Comparison of ENCODE assay signal across 11 cellular contexts in genomic region chr19:46411088-46412033, GRCh38. TPM values are rescaled to one million over a fixed set of nuclear protein-coding genes. Genes with fewer than 3 reads are reported as not detected.
DNase-seq lines count a peak whose midpoint lies in the region; FAIRE-seq and TF ChIP-seq lines count a peak whose summit lies in the region.
"Had no signal": no experiment of that assay in that cellular context is flagged by ENCODE, and none has a peak within 500 bp of the region (broad histone marks: within the 10 kb centered on the region; RNA-seq: fewer than 3 reads in every experiment).

No MANE protein-coding gene starts in this region.

- peaks cover 4% of the 10 kb centered on the region for H3K27me3 ChIP-seq in astrocyte (ENCODE audit: insufficient read depth, low read length)
- H3K27me3 ChIP-seq in hepatocyte, result no peaks in the 10 kb centered on the region
- no peaks in the 10 kb centered on the region for H3K27me3 ChIP-seq in prostate gland (replicated peaks; ENCODE audit: insufficient read depth)

- TF ChIP-seq POLR2A in prostate gland (IDR thresholded peaks at IDR 0.05), result no peak

- H3K27ac Mint-ChIP-seq in astrocyte (ENCODE audit: unreplicated experiment), result peak overlapping the region; percentile 26
- H3K27ac Mint-ChIP-seq in activated naive CD8-positive, alpha-beta T cell treated with anti-CD3 and anti-CD28 coated beads for 36 hours, result no peak overlapping the region
- H3K27ac Mint-ChIP-seq: activated T-helper 17 cell treated with anti-CD3 and anti-CD28 coated beads, Interleukin-2, amount 50 U/mL, for 72 hours had no signal

- 60% methylated on average over 18 of the region's 18 CpGs for WGBS in hepatocyte (ENCODE audit: low lambda C conversion rate, missing lambda C conversion rate)
- WGBS in prostate gland, result 27% methylated on average over 18 of the region's 18 CpGs

- H3K79me2 ChIP-seq in astrocyte (ENCODE audit: insufficient read depth, low read length), result peaks cover 23% of the 10 kb centered on the region
- H3K79me2 ChIP-seq in hepatocyte, result peaks cover 39% of the 10 kb centered on the region

- DNase-seq in AG10803 (ENCODE audit: low read depth) (no peak), astrocyte (ENCODE audit: low read depth) (no peak), hepatocyte (ENCODE audit: low spot score) (peak; percentile 4), prostate gland (ENCODE audit: low spot score) (no peak), hypothalamus (lab: John Stamatoyannopoulos, UW) (no peak), NK-92 (lab: John Stamatoyannopoulos, UW; ENCODE audit: unreplicated experiment) (no peak), NCI-H748 treated with DMSO at 0.1 percent for 48 hours (lab: John Stamatoyannopoulos, UW) (no peak)
- DNase-seq in activated naive CD8-positive, alpha-beta T cell treated with anti-CD3 and anti-CD28 coated beads for 36 hours, result no peak
- DNase-seq: CD4-positive, CD25-positive, alpha-beta regulatory T cell had no signal

- H3K4me3 Mint-ChIP-seq in astrocyte (ENCODE audit: unreplicated experiment), result peak overlapping the region; percentile 93
- no peak overlapping the region for H3K4me3 Mint-ChIP-seq in activated naive CD8-positive, alpha-beta T cell treated with anti-CD3 and anti-CD28 coated beads for 36 hours
- H3K4me3 Mint-ChIP-seq: activated T-helper 17 cell treated with anti-CD3 and anti-CD28 coated beads, Interleukin-2, amount 50 U/mL, for 72 hours; CD4-positive, CD25-positive, alpha-beta regulatory T cell had no signal

- H2AFZ ChIP-seq in astrocyte (ENCODE audit: low read depth, low read length), result no peak overlapping the region
- no peak overlapping the region for H2AFZ ChIP-seq in hepatocyte

- H3K9me3 Mint-ChIP-seq in astrocyte (ENCODE audit: unreplicated experiment), result peaks cover 2% of the 10 kb centered on the region
- H3K9me3 Mint-ChIP-seq in activated naive CD8-positive, alpha-beta T cell treated with anti-CD3 and anti-CD28 coated beads for 36 hours, result no peaks in the 10 kb centered on the region
- H3K9me3 Mint-ChIP-seq: activated T-helper 17 cell treated with anti-CD3 and anti-CD28 coated beads, Interleukin-2, amount 50 U/mL, for 72 hours had no signal

- peaks cover 9% of the 10 kb centered on the region for H3K36me3 Mint-ChIP-seq in astrocyte (ENCODE audit: low read depth, unreplicated experiment)
- no peaks in the 10 kb centered on the region for H3K36me3 Mint-ChIP-seq in activated naive CD8-positive, alpha-beta T cell treated with anti-CD3 and anti-CD28 coated beads for 36 hours
- H3K36me3 Mint-ChIP-seq: CD4-positive, CD25-positive, alpha-beta regulatory T cell had no signal

- intact Hi-C loops in prostate gland (cut with DNase I), result no loop called here

- H3K4me2 ChIP-seq in astrocyte (ENCODE audit: low read length) (peak overlapping the region; percentile 85), hepatocyte (peak overlapping the region; percentile 95)

- H3K36me3 ChIP-seq in astrocyte (ENCODE audit: insufficient read depth, low read length) (peaks cover 5% of the 10 kb centered on the region), hepatocyte (replicated peaks; ENCODE audit: insufficient read depth, low read depth) (no peaks in the 10 kb centered on the region), prostate gland (no peaks in the 10 kb centered on the region)

- peak overlapping the region; percentile 71 for H3K9ac ChIP-seq in astrocyte (ENCODE audit: low read length)

- no peak for FAIRE-seq in astrocyte (lab: Jason Lieb, UNC)

- peak overlapping the region; percentile 66 for H3K4me3 ChIP-seq in AG10803 (ENCODE audit: low read length)
- H3K4me3 ChIP-seq in astrocyte (ENCODE audit: insufficient read depth, low read depth, low read length), result peak overlapping the region; percentile 59
- peak overlapping the region; percentile 77 for H3K4me3 ChIP-seq in hepatocyte
- H3K4me3 ChIP-seq in prostate gland, result peak overlapping the region; percentile 31 to 38

- H3K4me1 Mint-ChIP-seq in astrocyte (ENCODE audit: low read depth, unreplicated experiment), result peaks cover 25% of the 10 kb centered on the region
- peaks cover 4% of the 10 kb centered on the region for H3K4me1 Mint-ChIP-seq in activated naive CD8-positive, alpha-beta T cell treated with anti-CD3 and anti-CD28 coated beads for 36 hours

- H3K4me1 ChIP-seq in astrocyte (ENCODE audit: insufficient read depth, low read length) (peaks cover 26% of the 10 kb centered on the region), hepatocyte (ENCODE audit: insufficient read depth) (peaks cover 63% of the 10 kb centered on the region), prostate gland (replicated peaks) (no peaks in the 10 kb centered on the region)

- H4K20me1 ChIP-seq in astrocyte (ENCODE audit: insufficient read depth, low read length) (peaks cover 35% of the 10 kb centered on the region), hepatocyte (ENCODE audit: insufficient read depth, poor library complexity, severe bottlenecking) (peaks cover 21% of the 10 kb centered on the region)

- no peaks in the 10 kb centered on the region for H3K9me2 ChIP-seq in hepatocyte (replicated peaks; ENCODE audit: insufficient read depth)

- H3K9me3 ChIP-seq in astrocyte (ENCODE audit: insufficient read depth, low read depth, low read length), result no peaks in the 10 kb centered on the region
- H3K9me3 ChIP-seq in hepatocyte (ENCODE audit: low read depth), result no peaks in the 10 kb centered on the region
- H3K9me3 ChIP-seq in prostate gland, result no peaks in the 10 kb centered on the region

- TF ChIP-seq CTCF in AG10803 (conservative IDR thresholded peaks at IDR 0.05; ENCODE audit: low read length) (no peak), astrocyte (IDR thresholded peaks at IDR 0.05; ENCODE audit: insufficient read depth, low read depth, low read length) (no peak), hepatocyte (IDR thresholded peaks at IDR 0.05; ENCODE audit: poor library complexity) (no peak), prostate gland (IDR thresholded peaks at IDR 0.05) (no peak)

- H3K27me3 Mint-ChIP-seq in astrocyte (ENCODE audit: low read depth, unreplicated experiment), result no peaks in the 10 kb centered on the region
- peaks cover 96% of the 10 kb centered on the region for H3K27me3 Mint-ChIP-seq in activated naive CD8-positive, alpha-beta T cell treated with anti-CD3 and anti-CD28 coated beads for 36 hours

- H3K27ac ChIP-seq in astrocyte (ENCODE audit: low read depth, low read length) (no peak overlapping the region), hepatocyte (peak overlapping the region; percentile 94), prostate gland (peak overlapping the region in 1 of 2 donors; percentile 56)
- H3K27ac ChIP-seq: epithelial cell of prostate had no signal

RNA-seq across cellular contexts. Expression of gene CCDC8, which starts 2.0 kb away (rescaled TPM):
- total RNA-seq in astrocyte, result 35.5 and 45.5 TPM in 2 replicates
- total RNA-seq in hepatocyte, result 36.4 and 51.7 TPM in 2 replicates
- polyA plus RNA-seq in hepatocyte, result 46.8 and 55.9 TPM in 2 replicates
- total RNA-seq in prostate gland, result 10 to 100 TPM; 20.4 to 32.7 TPM
- under 1 TPM; 0.08 TPM for total RNA-seq in activated naive CD8-positive, alpha-beta T cell treated with anti-CD3 and anti-CD28 coated beads for 36 hours
- total RNA-seq: activated T-helper 17 cell treated with anti-CD3 and anti-CD28 coated beads, Interleukin-2, amount 50 U/mL, for 72 hours; CD4-positive, CD25-positive, alpha-beta regulatory T cell had no signal
- polyA plus RNA-seq: CD4-positive, CD25-positive, alpha-beta regulatory T cell had no signal

RNA-seq across cellular contexts. Expression of gene PNMA8C, which starts 17.4 kb away (rescaled TPM):
- total RNA-seq in astrocyte, result 0.55 and 0.98 TPM in 2 replicates
- 0.27 TPM in 1 of 2 replicates, not detected in the other for total RNA-seq in hepatocyte
- polyA plus RNA-seq in hepatocyte, result not detected in 2 replicates
- 1 to 10 TPM in 1 of 2 donors, not detected in 1; 1.6 TPM for total RNA-seq in prostate gland
- total RNA-seq in activated naive CD8-positive, alpha-beta T cell treated with anti-CD3 and anti-CD28 coated beads for 36 hours, result not detected
- total RNA-seq: activated T-helper 17 cell treated with anti-CD3 and anti-CD28 coated beads, Interleukin-2, amount 50 U/mL, for 72 hours; CD4-positive, CD25-positive, alpha-beta regulatory T cell had no signal
- polyA plus RNA-seq: CD4-positive, CD25-positive, alpha-beta regulatory T cell had no signal

Comparison
In these comparisons a context has a peak if more than half of its experiments do, and no peak if none do; other contexts are left out.
1. RNA of gene CCDC8, which starts 2.0 kb away (total RNA-seq): 36.4 to 51.7 TPM in hepatocyte, 35.5 to 45.5 TPM in astrocyte and 20.4 to 32.7 TPM in prostate gland; 0.08 TPM in activated naive CD8-positive, alpha-beta T cell treated with anti-CD3 and anti-CD28 coated beads for 36 hours; every median in the first group is over 10 times any median in the second.
2. Peak in every context shown above with its lines, with median percentiles within 50 percentile points of each other: H3K4me3 ChIP-seq.